In the genomic region with DNA sequence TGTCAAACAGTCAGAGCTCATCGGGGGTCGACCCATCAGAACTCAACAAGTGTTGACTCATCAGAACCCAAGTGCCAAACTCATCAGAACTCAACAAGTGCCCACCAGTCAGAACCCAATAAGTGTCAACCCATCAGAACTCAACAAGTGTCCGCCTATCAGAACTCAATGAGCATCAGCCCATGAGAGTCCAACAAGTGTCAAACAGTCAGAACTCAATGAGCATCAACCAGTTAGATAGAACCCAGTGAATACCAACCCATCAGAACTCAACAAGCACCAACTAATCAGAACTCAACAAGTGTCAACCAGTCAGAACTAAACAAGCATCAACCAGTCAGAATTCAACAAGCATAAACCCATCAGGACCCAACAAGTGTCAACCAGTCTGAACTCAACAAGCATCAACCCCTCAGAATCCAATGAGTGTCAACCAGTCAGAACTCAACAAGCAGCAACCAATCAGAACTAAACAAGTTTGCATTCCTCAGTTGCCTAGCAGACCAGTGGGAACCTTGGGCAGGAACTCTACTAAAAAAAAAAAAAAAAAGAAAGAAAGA, we compare ENCODE assay signal across 23 cellular contexts.
"Had no signal": no experiment of that assay in that cellular context is flagged by ENCODE, and none has a peak within 500 bp of the region (broad histone marks: within the 10 kb centered on the region; RNA-seq: fewer than 3 reads in every experiment).

No MANE protein-coding gene starts in this region.

- H3K27ac ChIP-seq: SJSA1, SK-N-MC had no signal

- DNase-seq: KBM-7, MV-4-11, NCI-H1048, NCI-H1105, NCI-H1417, NCI-H1436 treated with DMSO at 0.1 percent for 48 hours, NCI-H1694 treated with DMSO at 0.1 percent for 48 hours, NCI-H1930, NCI-H2081, NCI-H2107, NCI-H2171, NCI-H226, NCI-H446, NCI-H510A, NCI-H524 treated with DMSO at 0.1 percent for 48 hours, NCI-H69, NCI-H774, Right ventricle myocardium superior, RPMI8226, SIG-M5 had no signal

- H3K9me3 ChIP-seq: SJSA1 had no signal

- FAIRE-seq: RCC 7860 had no signal

- H3K27me3 ChIP-seq: SJSA1 had no signal

- H3K4me1 ChIP-seq: SJSA1 had no signal

- H3K36me3 ChIP-seq: SJSA1 had no signal

- H3K4me3 ChIP-seq: SJSA1, SK-N-MC had no signal
